ENCODE assay signal across 12 cellular contexts in the genomic region with DNA sequence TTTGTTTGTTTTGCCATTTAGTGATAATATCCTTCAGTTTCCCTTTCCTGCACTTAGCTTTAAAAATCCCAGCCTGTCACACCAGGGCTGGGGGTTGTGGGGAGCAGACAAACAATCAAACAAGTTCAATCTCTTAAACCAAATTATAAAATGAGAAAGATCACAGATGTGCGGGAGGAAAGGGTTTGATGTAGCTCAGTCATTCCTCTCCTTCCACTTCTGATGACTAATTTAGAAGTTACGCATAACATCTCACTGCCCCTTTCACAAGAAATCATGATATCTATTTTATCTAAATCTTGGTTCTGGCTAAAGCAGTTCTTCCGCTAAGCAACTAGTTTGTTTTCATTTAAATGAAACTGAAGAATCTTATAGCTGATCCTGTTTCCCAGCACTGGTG.
DNase-seq lines count a peak whose midpoint lies in the region; ATAC-seq, FAIRE-seq and TF ChIP-seq lines count a peak whose summit lies in the region.
"Had no signal": no experiment of that assay in that cellular context is flagged by ENCODE, and none has a peak within 500 bp of the region (broad histone marks: within the 10 kb centered on the region; RNA-seq: fewer than 3 reads in every experiment).

No MANE protein-coding gene starts in this region.

- TF ChIP-seq POLR2A in H54 (IDR thresholded peaks at IDR 0.05; ENCODE audit: low read depth, low read length) = no peak

- DNase-seq in H54 (ENCODE audit: insufficient read length, low spot score) (peak; percentile 19), foreskin fibroblast (peak; percentile 57 to 76), GM13976 (ENCODE audit: low spot score) (no peak), RPMI8226 (no peak), NCI-H526 treated with DMSO at 0.1 percent for 48 hours (lab: John Stamatoyannopoulos, UW) (no peak)
- peak; percentile 47 for DNase-seq in activated T-cell treated with anti-CD3 and anti-CD28 coated beads, Interleukin-2, amount 50 U/mL, for 48 hours
- DNase-seq: effector CD8-positive, alpha-beta T cell; mesendoderm; MV-4-11 had no signal

- H3K79me2 ChIP-seq in ACC112 (ENCODE audit: control insufficient read depth, insufficient read depth, low read length, unreplicated experiment) = peaks cover 35% of the 10 kb centered on the region

- no peak for ATAC-seq in GM19324 (IDR thresholded peaks at IDR 0.05; ENCODE audit: low FRiP score, unreplicated experiment)

- peak; percentile 72 for FAIRE-seq in H54 (lab: Jason Lieb, UNC)
- FAIRE-seq: D721Med had no signal

- no peaks in the 10 kb centered on the region for H3K27me3 ChIP-seq in ACC112 (ENCODE audit: insufficient read depth, low read length)

- in situ Hi-C loops in GM13976 (cut with MboI; ENCODE audit: low sequenced_read_pairs, unreplicated experiment) = loop anchor here (10.0 kb wide), 1 partner anchor 97 kb away; no protein-coding TSS in a partner anchor

- H3K27ac ChIP-seq in ACC112 (ENCODE audit: low read depth, low read length) = peak overlapping the region; percentile 98

- H3K36me3 ChIP-seq in ACC112 (ENCODE audit: insufficient read depth, low read length) = peaks cover 14% of the 10 kb centered on the region

- TF ChIP-seq CTCF in foreskin fibroblast (IDR thresholded peaks at IDR 0.05; ENCODE audit: low read depth, low read length) = no peak
- no peak for TF ChIP-seq CTCF in GM13976 (IDR thresholded peaks at IDR 0.05; ENCODE audit: borderline replicate concordance, control extremely low read depth, extremely low read depth, insufficient read depth, missing control alignments)

- H2AFZ ChIP-seq in ACC112 (ENCODE audit: low read length, unreplicated experiment) = no peak overlapping the region

- peak overlapping the region; percentile 65 for H3K4me3 ChIP-seq in ACC112 (ENCODE audit: low read depth, low read length)
- no peak overlapping the region for H3K4me3 ChIP-seq in foreskin fibroblast (ENCODE audit: low read depth in 1 of 2, low read length in 2 of 2)

- H3K4me1 ChIP-seq in ACC112 (ENCODE audit: control insufficient read depth, insufficient read depth, low read length, unreplicated experiment) = peaks cover 33% of the 10 kb centered on the region

Comparison
In these comparisons a context has a peak if more than half of its experiments do, and no peak if none do; other contexts are left out.
1. DNase-seq: peak in H54 (single experiment), activated T-cell treated with anti-CD3 and anti-CD28 coated beads, Interleukin-2, amount 50 U/mL, for 48 hours (2 of 2) and foreskin fibroblast (2 of 2); none in GM13976 (single experiment), RPMI8226 (single experiment) and NCI-H526 treated with DMSO at 0.1 percent for 48 hours (single experiment).